ENCODE assay signal across 8 cellular contexts in genomic region chr3:111861396-111861795, GRCh38. TPM values are rescaled to one million over a fixed set of nuclear protein-coding genes. Genes with fewer than 3 reads are reported as not detected.
A peak's percentile ranks its signal among the peaks of the same experiment; 100 is the strongest.
DNase-seq lines count a peak whose midpoint lies in the region; ATAC-seq and TF ChIP-seq lines count a peak whose summit lies in the region.

No MANE protein-coding gene starts in this region.

- H3K9me3 ChIP-seq in left ventricle myocardium inferior (replicated peaks), result no peaks in the 10 kb centered on the region
- H3K9me3 ChIP-seq in vagina, result no peaks in the 10 kb centered on the region
- no peaks in the 10 kb centered on the region for H3K9me3 ChIP-seq in adrenal gland (replicated peaks in 1 of 3)

- peaks cover 17% of the 10 kb centered on the region for H3K27me3 Mint-ChIP-seq in brain

- TF ChIP-seq CTCF in left ventricle myocardium inferior (IDR thresholded peaks at IDR 0.05; ENCODE audit: borderline replicate concordance), result no peak
- no peak for TF ChIP-seq CTCF in brain (conservative IDR thresholded peaks at IDR 0.05)
- TF ChIP-seq CTCF in vagina (IDR thresholded peaks at IDR 0.05), result no peak
- no peak for TF ChIP-seq CTCF in adrenal gland (IDR thresholded peaks at IDR 0.05)

- H3K18ac ChIP-seq in mesendoderm (ENCODE audit: low read length), result peak overlapping the region; percentile 76

- H4K5ac ChIP-seq in mesendoderm (ENCODE audit: low read length), result no peak overlapping the region

- H3K79me1 ChIP-seq in mesendoderm (ENCODE audit: low read length), result peaks cover 7% of the 10 kb centered on the region

- no peak overlapping the region for H2BK120ac ChIP-seq in mesendoderm (ENCODE audit: low read depth, low read length)

- H3K27ac Mint-ChIP-seq in brain, result peak overlapping the region in 4 of 5 experiments; percentile 3 to 96 (median 78)

- H3K56ac ChIP-seq in mesendoderm (ENCODE audit: low read length), result peak overlapping the region; percentile 40

- H3K4me1 ChIP-seq in left ventricle myocardium inferior (peaks cover 84% of the 10 kb centered on the region), mesendoderm (ENCODE audit: control insufficient read depth, low read depth, low read length) (peaks cover 22% of the 10 kb centered on the region), vagina (peaks cover 49% of the 10 kb centered on the region), adrenal gland (replicated peaks in 1 of 2) (peaks cover 6 to 23% of the 10 kb centered on the region in 2 donors)

- peak overlapping the region; percentile 53 for H3K4me2 ChIP-seq in mesendoderm (ENCODE audit: low read length)

- H3K4me3 Mint-ChIP-seq in brain, result peak overlapping the region; percentile 95 to 99 (median 98)

- H3K4ac ChIP-seq in mesendoderm (ENCODE audit: low read depth, low read length), result no peak overlapping the region

- H2BK5ac ChIP-seq in mesendoderm (ENCODE audit: low read length), result no peak overlapping the region

- H3K36me3 ChIP-seq in left ventricle myocardium inferior (no peaks in the 10 kb centered on the region), mesendoderm (ENCODE audit: control insufficient read depth, insufficient read depth, low read length) (no peaks in the 10 kb centered on the region), vagina (no peaks in the 10 kb centered on the region), adrenal gland (replicated peaks in 1 of 2) (no peaks in the 10 kb centered on the region)

- H3K36me3 Mint-ChIP-seq in brain, result no peaks in the 10 kb centered on the region

- peak overlapping the region; percentile 97 for H2BK15ac ChIP-seq in mesendoderm (replicated peaks; ENCODE audit: low read depth)

- peak overlapping the region; percentile 94 for H3K27ac ChIP-seq in left ventricle myocardium inferior (replicated peaks)
- H3K27ac ChIP-seq in mesendoderm (ENCODE audit: low read depth, low read length), result no peak overlapping the region
- peak overlapping the region; percentile 97 for H3K27ac ChIP-seq in vagina
- peak overlapping the region in 1 of 5 donors; percentile 88 for H3K27ac ChIP-seq in adrenal gland

- H3K79me2 ChIP-seq in mesendoderm (ENCODE audit: control insufficient read depth, insufficient read depth, low read length), result peaks cover 43% of the 10 kb centered on the region

- TF ChIP-seq POLR2A in vagina (IDR thresholded peaks at IDR 0.05) (no peak), adrenal gland (IDR thresholded peaks at IDR 0.05) (no peak)

- peak overlapping the region; percentile 51 for H3K9ac ChIP-seq in mesendoderm (ENCODE audit: low read length)

- no CpG with 5 or more reads among the region's 7 CpGs for WGBS in mesendoderm (ENCODE audit: extremely low coverage, insufficient coverage, low lambda C conversion rate)
- 68 to 77% (median 71%) methylated on average over 7 of the region's 7 CpGs for WGBS in adrenal gland, 4 donors

- no peak overlapping the region for H4K8ac ChIP-seq in mesendoderm (ENCODE audit: low read depth, low read length)

- H3K4me3 ChIP-seq in left ventricle myocardium inferior, result peak overlapping the region; percentile 77
- peak overlapping the region; percentile 1 for H3K4me3 ChIP-seq in mesendoderm (ENCODE audit: low read length)
- peak overlapping the region; percentile 72 to 89 for H3K4me3 ChIP-seq in vagina
- peak overlapping the region in 1 of 4 donors; percentile 61 for H3K4me3 ChIP-seq in adrenal gland

- H3K27me3 ChIP-seq in left ventricle myocardium inferior (ENCODE audit: low read depth) (no peaks in the 10 kb centered on the region), mesendoderm (ENCODE audit: insufficient read depth, low read length, poor library complexity) (no peaks in the 10 kb centered on the region), vagina (no peaks in the 10 kb centered on the region), adrenal gland (no peaks in the 10 kb centered on the region)

- no peaks in the 10 kb centered on the region for H3K9me3 Mint-ChIP-seq in brain

- no peak overlapping the region for H2AK5ac ChIP-seq in mesendoderm (ENCODE audit: low read length)

- ATAC-seq in left cardiac atrium, result no peak

- intact Hi-C loops in left ventricle myocardium inferior (cut with micrococcal nuclease) (loop anchor here (5.0 to 10.0 kb wide), 4 partner anchors 53 to 144 kb away; no protein-coding TSS in a partner anchor), left cardiac atrium (cut with DNase I) (loop anchor here (2.0 to 10.0 kb wide), 5 partner anchors 51 to 137 kb away; no protein-coding TSS in a partner anchor), vagina (cut with DNase I) (loop anchor here (10.0 kb wide), 1 partner anchor 103 kb away; no protein-coding TSS in a partner anchor), adrenal gland (cut with DNase I) (loop anchor here (5.0 to 10.0 kb wide), 3 partner anchors 103 to 139 kb away; no protein-coding TSS in a partner anchor)

- H3K23ac ChIP-seq in mesendoderm (ENCODE audit: low read length), result no peak overlapping the region

- peaks cover 49% of the 10 kb centered on the region for H3K4me1 Mint-ChIP-seq in brain

- DNase-seq in left ventricle myocardium inferior, result no peak
- no peak for DNase-seq in left cardiac atrium
- no peak for DNase-seq in mesendoderm
- no peak for DNase-seq in vagina (ENCODE audit: extremely low spot score in 2 of 2)
- no peak for DNase-seq in adrenal gland
- DNase-seq in NCI-H2107 (lab: John Stamatoyannopoulos, UW), result no peak
- no peak for DNase-seq in amniotic stem cell (lab: John Stamatoyannopoulos, UW)

RNA-seq across cellular contexts. Expression of gene PHLDB2, which starts 2.3 kb away (rescaled TPM):
- total RNA-seq in left ventricle myocardium inferior, result 89.3 TPM
- total RNA-seq in left cardiac atrium, result 10 to 100 TPM; 29.0 to 31.2 TPM
- polyA plus RNA-seq in brain (ENCODE audit: insufficient read depth, low read depth, low replicate concordance), result 1.2 TPM
- polyA plus RNA-seq in mesendoderm (2013, experiment 1 of 2), result 35.6 TPM
- 35.8 TPM for polyA plus RNA-seq in mesendoderm (2013, experiment 2 of 2)
- 66.8 TPM for total RNA-seq in vagina
- total RNA-seq in adrenal gland, result 10 to 100 TPM in 7 of 8 donors, 1 to 10 TPM in 1; 7.4 to 26.1 (median 13.9) TPM
- polyA plus RNA-seq in adrenal gland, result 10 to 100 TPM in 2 of 3 donors, 1 to 10 TPM in 1; 6.2 to 39.6 (median 12.9) TPM
